Comparison of ENCODE assay signal across 8 cellular contexts in the genomic region with DNA sequence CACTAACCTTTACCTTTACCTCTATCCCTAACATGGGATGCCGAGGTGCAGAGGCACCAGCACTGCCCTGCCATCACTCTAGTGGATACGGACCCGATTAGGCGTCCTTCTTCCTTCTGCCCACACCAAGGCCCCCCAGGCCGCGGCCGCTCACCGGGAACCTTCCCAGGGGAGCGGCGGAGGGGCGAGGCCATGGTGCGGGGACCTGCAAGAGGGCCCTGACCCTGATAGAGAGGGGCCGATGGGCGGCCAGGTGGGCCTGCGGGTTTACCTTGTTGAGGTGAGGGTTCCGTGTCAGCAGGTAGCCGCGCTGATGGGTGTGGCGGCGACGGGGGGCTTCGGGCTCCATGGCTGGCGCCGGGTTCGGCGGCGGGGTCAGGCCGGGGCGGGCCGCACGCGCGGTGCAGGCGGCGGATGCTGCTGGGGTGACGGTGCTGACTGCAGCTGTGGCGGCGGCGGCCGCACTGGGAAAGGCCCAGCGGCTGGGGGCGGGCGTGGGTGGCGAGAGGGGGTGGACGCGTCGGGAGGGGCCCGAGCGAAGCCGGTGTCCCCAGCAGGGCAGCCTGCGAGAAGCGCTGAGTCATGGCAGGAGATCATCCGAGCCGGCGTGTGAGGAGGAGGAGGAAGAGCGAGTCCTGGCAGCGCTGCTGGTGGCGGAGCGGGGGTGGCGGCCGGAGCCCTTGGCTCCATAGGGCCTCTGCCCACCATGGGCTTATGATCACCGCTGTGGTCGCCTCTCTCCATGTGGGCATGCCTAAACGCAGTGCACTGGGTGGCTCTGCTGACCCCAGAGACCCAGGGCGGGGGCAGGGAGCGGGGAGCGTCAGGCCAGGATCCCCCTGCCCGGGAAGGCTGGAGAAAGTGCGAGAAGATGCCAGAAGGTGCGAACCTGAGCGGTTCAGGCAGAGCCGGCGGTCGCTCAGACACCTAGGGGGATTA. TPM values are rescaled to one million over a fixed set of nuclear protein-coding genes. Genes with fewer than 3 reads are reported as not detected.
DNase-seq lines count a peak whose midpoint lies in the region; ATAC-seq, FAIRE-seq and TF ChIP-seq lines count a peak whose summit lies in the region.

A gene (minus strand): TSS at position 446 of the 939 bp plus-strand sequence. CDS start 97 bp downstream, at position 349.

- peaks cover 4% of the 10 kb centered on the region for H3K4me1 Mint-ChIP-seq in astrocyte (ENCODE audit: low read depth, unreplicated experiment)

- H3K4me3 ChIP-seq in BJ (ENCODE audit: low read depth, low read length) (peak within 1 kb of the TSS; percentile 69), Panc1 (ENCODE audit: low read depth in 2 of 2, low read length in 2 of 2) (peak within 1 kb of the TSS; percentile 60 to 66), astrocyte (ENCODE audit: insufficient read depth, low read depth, low read length) (peak within 1 kb of the TSS; percentile 69), right atrium auricular region (peak within 1 kb of the TSS; percentile 74 to 76), psoas muscle (peak within 1 kb of the TSS; percentile 89)

- no peak for TF ChIP-seq CTCF in BJ (IDR thresholded peaks at IDR 0.05; ENCODE audit: insufficient read depth, low read depth, low read length)
- TF ChIP-seq CTCF in Panc1 (IDR thresholded peaks at IDR 0.05): no peak
- no peak for TF ChIP-seq CTCF in astrocyte (IDR thresholded peaks at IDR 0.05; ENCODE audit: insufficient read depth, low read depth, low read length)
- peak in 1 of 2 donors; percentile 11 for TF ChIP-seq CTCF in right atrium auricular region (IDR thresholded peaks at IDR 0.05)
- no peak for TF ChIP-seq CTCF in psoas muscle (IDR thresholded peaks at IDR 0.05)

- H3K36me3 Mint-ChIP-seq in astrocyte (ENCODE audit: low read depth, unreplicated experiment): peaks cover 1% of the 10 kb centered on the region

- peak within 1 kb of the TSS; percentile 97 for H2AFZ ChIP-seq in astrocyte (ENCODE audit: low read depth, low read length)

- H3K4me2 ChIP-seq in astrocyte (ENCODE audit: low read length): peak within 1 kb of the TSS; percentile 83

- intact Hi-C loops in Panc1 (cut with micrococcal nuclease; ENCODE audit: unreplicated experiment): no loop called here
- intact Hi-C loops in psoas muscle (cut with DNase I): no loop called here

- ATAC-seq in GM19023 (IDR thresholded peaks at IDR 0.05; ENCODE audit: unreplicated experiment) (peak; percentile 93), HG03095 (IDR thresholded peaks at IDR 0.05; ENCODE audit: unreplicated experiment) (peak; percentile 84), Panc1 (peak; percentile 91), psoas muscle (peak; percentile 93 to 96 (median 94))

- no peaks in the 10 kb centered on the region for H4K20me1 ChIP-seq in astrocyte (ENCODE audit: insufficient read depth, low read length)

- H3K9me3 ChIP-seq in Panc1 (ENCODE audit: control insufficient read depth, insufficient read depth, low read depth, low read length) (peaks cover 6% of the 10 kb centered on the region; the same call in 1 of the 2 replicates), astrocyte (ENCODE audit: insufficient read depth, low read depth, low read length) (no peaks in the 10 kb centered on the region), right atrium auricular region (no peaks in the 10 kb centered on the region), psoas muscle (no peaks in the 10 kb centered on the region)

- in situ Hi-C loops in Panc1 (cut with HindIII; ENCODE audit: low pct_unique_long_range_greater_than_20kb, low sequenced_read_pairs): no loop called here

- H3K36me3 ChIP-seq in BJ (ENCODE audit: control insufficient read depth, insufficient read depth, low read length) (0 out of 2 replicates have a peak, but pooled peaks cover under 1% of the 10 kb centered on the region), Panc1 (ENCODE audit: control insufficient read depth, insufficient read depth, low read length) (no peaks in the 10 kb centered on the region), astrocyte (ENCODE audit: insufficient read depth, low read length) (no peaks in the 10 kb centered on the region), right atrium auricular region (no peaks in the 10 kb centered on the region), psoas muscle (ENCODE audit: insufficient read depth in 1 of 2, low read depth in 1 of 2) (no peaks in the 10 kb centered on the region)

- H3K4me1 ChIP-seq in Panc1 (ENCODE audit: control insufficient read depth, insufficient read depth, low read length) (peaks cover 9% of the 10 kb centered on the region; the same call in 1 of the 2 replicates), astrocyte (ENCODE audit: insufficient read depth, low read length) (peaks cover 11% of the 10 kb centered on the region), right atrium auricular region (peaks cover 0 to 5% of the 10 kb centered on the region in 2 donors), psoas muscle (peaks cover 10% of the 10 kb centered on the region)

- no peaks in the 10 kb centered on the region for H3K9me3 Mint-ChIP-seq in astrocyte (ENCODE audit: unreplicated experiment)

- H3K27ac Mint-ChIP-seq in astrocyte (ENCODE audit: unreplicated experiment): peak within 1 kb of the TSS; percentile 86

- DNase-seq in BJ (ENCODE audit: low read depth) (peak; percentile 26), Panc1 (ENCODE audit: low read depth, low spot score) (no peak), astrocyte (ENCODE audit: low read depth) (peak; percentile 62), right atrium auricular region (ENCODE audit: low spot score) (peak; percentile 87), psoas muscle (peak; percentile 87 to 93), NCI-H1436 treated with DMSO at 0.1 percent for 48 hours (lab: John Stamatoyannopoulos, UW) (no peak)

- H3K9ac ChIP-seq in astrocyte (ENCODE audit: low read length): peak within 1 kb of the TSS; percentile 82

- no TSS peak for BruUV-seq in Panc1 (replicated peaks; lab: Mats Ljungman, UMichigan)

- H3K4me3 Mint-ChIP-seq in astrocyte (ENCODE audit: unreplicated experiment): peak within 1 kb of the TSS; percentile 95

- FAIRE-seq in astrocyte (lab: Jason Lieb, UNC): no peak

- WGBS in psoas muscle, 3 donors: 10 to 13% (median 12%) methylated on average over 74 of the region's 74 CpGs

- no peaks in the 10 kb centered on the region for H3K79me2 ChIP-seq in astrocyte (ENCODE audit: insufficient read depth, low read length)

- H3K27me3 Mint-ChIP-seq in astrocyte (ENCODE audit: low read depth, unreplicated experiment): no peaks in the 10 kb centered on the region

- CTCF ChIA-PET in BJ (lab: Yijun Ruan, JAX) (no interaction called here), Panc1 (lab: Charles Lee) (interaction anchor here (0.6 kb wide), 1 partner anchor 82 kb away, joined by 4 read pairs; a partner anchor contains a TSS)

- H3K27me3 ChIP-seq in BJ (ENCODE audit: control insufficient read depth, insufficient read depth, low read length) (no peaks in the 10 kb centered on the region), Panc1 (ENCODE audit: control insufficient read depth, insufficient read depth, low read length) (no peaks in the 10 kb centered on the region), astrocyte (ENCODE audit: insufficient read depth, low read length) (no peaks in the 10 kb centered on the region), right atrium auricular region (no peaks in the 10 kb centered on the region), psoas muscle (ENCODE audit: insufficient read depth in 3 of 3, low read length in 2 of 3) (no peaks in the 10 kb centered on the region)

- POLR2A ChIA-PET in BJ (lab: Charles Lee): no interaction called here
- POLR2A ChIA-PET in Panc1 (lab: Charles Lee): interaction anchor here (0.5 kb wide), 1 partner anchor 210 kb away, joined by 3 read pairs; no protein-coding TSS in a partner anchor

- H3K27ac ChIP-seq in Panc1 (ENCODE audit: low read length) (peak within 1 kb of the TSS; percentile 84), astrocyte (ENCODE audit: low read depth, low read length) (peak within 1 kb of the TSS; percentile 50), right atrium auricular region (peak within 1 kb of the TSS; percentile 86 to 89), psoas muscle (peak within 1 kb of the TSS; percentile 82)

RNA-seq across cellular contexts. Expression of the gene that starts here (rescaled TPM):
- polyA plus RNA-seq in BJ (2011; rRNA removed) (5.5 and 11.3 TPM in 2 replicates), psoas muscle (10 to 100 TPM; 13.5 to 28.1 (median 15.5) TPM)
- 4.7 and 12.5 TPM in 2 replicates for polyA minus RNA-seq in BJ (2011; rRNA and poly(A)+ RNA removed)
- total RNA-seq in Panc1 (2021; ENCODE audit: unreplicated experiment) (19.7 TPM), astrocyte (34.5 and 38.5 TPM in 2 replicates), right atrium auricular region (10 to 100 TPM; 25.6 to 26.5 TPM), psoas muscle (10 to 100 TPM; 33.2 to 52.2 (median 35.9) TPM)
- polyA plus RNA-seq in Panc1 (2012; ENCODE audit: insufficient read length): 11.6 TPM

Comparison
In these comparisons a context has a peak if more than half of its experiments do, and no peak if none do; other contexts are left out.
1. DNase-seq: peak in BJ (single experiment), astrocyte (single experiment), right atrium auricular region (single experiment) and psoas muscle (2 of 2); none in Panc1 (single experiment) and NCI-H1436 treated with DMSO at 0.1 percent for 48 hours (single experiment).
2. Peak in every context shown above with its lines, with median percentiles within 50 percentile points of each other: H3K4me3 ChIP-seq, ATAC-seq and H3K27ac ChIP-seq.